34 cellular contexts compared by ENCODE assay signal in the genomic region with DNA sequence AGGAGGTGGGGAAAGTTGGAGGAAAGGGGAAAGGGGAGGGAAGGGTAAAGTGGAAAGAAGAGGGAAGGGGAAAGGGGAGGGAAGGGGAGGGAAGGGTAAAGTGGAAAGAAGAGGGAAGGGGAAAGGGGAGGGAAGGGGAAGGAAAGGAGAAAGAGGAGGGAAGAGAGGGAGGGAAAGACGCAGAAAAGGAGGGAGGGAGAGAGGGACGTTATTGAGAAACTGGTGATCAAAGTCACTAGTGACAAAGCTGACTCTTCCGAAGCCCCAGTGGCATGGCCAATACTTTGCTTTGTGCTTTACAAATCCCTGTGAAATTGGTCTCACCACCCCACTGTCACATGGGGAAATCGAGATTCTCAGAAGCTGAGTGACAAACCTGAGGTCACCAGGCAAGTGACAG.
"Had no signal": no experiment of that assay in that cellular context is flagged by ENCODE, and none has a peak within 500 bp of the region (broad histone marks: within the 10 kb centered on the region; RNA-seq: fewer than 3 reads in every experiment).

No MANE protein-coding gene starts in this region.

- DNase-seq: activated CD4-positive, alpha-beta T cell treated with anti-CD3 and anti-CD28 coated beads for 36 hours; activated CD4-positive, alpha-beta T cell treated with anti-CD3 and anti-CD28 coated beads, Interleukin-2, amount 50 U/mL, for 4 hours; activated CD4-positive, CD25-positive, alpha-beta regulatory T cell; activated effector memory CD4-positive, alpha-beta T cell treated with Interleukin-2 at 50 U/mL for 16 hours; activated naive CD4-positive, alpha-beta T cell treated with Interleukin-2 at 50 U/mL for 16 hours; activated naive CD8-positive, alpha-beta T cell treated with anti-CD3 and anti-CD28 coated beads for 36 hours; central memory CD4-positive, alpha-beta T cell; effector CD4-positive, alpha-beta T cell; gastrocnemius medialis; glutamatergic neuron; islet precursor cell; left ventricle myocardium inferior; mesendoderm; ovary; retina; sigmoid colon; small intestine; stimulated activated CD4-positive, alpha-beta T cell treated with anti-CD3 and anti-CD28 coated beads, Interleukin-1b, Interleukin-23, amount 100 ng/mL, for 48 hours; stimulated activated CD4-positive, alpha-beta T cell treated with anti-CD3 and anti-CD28 coated beads, Interleukin-4, amount 100 ng/mL, for 4 hours; stimulated activated CD8-positive, alpha-beta memory T cell treated with anti-CD3 and anti-CD28 coated beads, Interleukin-4, amount 100 ng/mL, for 48 hours; stimulated activated naive CD8-positive, alpha-beta T cell treated with anti-CD3 and anti-CD28 coated beads, Interleukin-15, amount 100 ng/mL, for 72 hours; substantia nigra; T-helper 1 cell; uterus had no signal

- H3K4me2 ChIP-seq: hepatocyte had no signal

- H3K9me3 ChIP-seq: ascending aorta, gastrocnemius medialis, left ventricle myocardium inferior, neutrophil, ovary, prostate gland, sigmoid colon, uterus had no signal

- H3K9me3 Mint-ChIP-seq: activated naive CD8-positive, alpha-beta T cell treated with anti-CD3 and anti-CD28 coated beads for 36 hours; dendritic cell treated with granulocyte-macrophage colony-stimulating factor and Interleukin-4, amounts not matched to agents 40 ng/mL and 50 ng/mL, for 4 days; natural killer cell treated with Interleukin-12 subunit alpha and Interleukin-12 subunit beta and Interleukin-15 and Interleukin-18, amount 100 ng/mL, for 72 hours; stimulated activated memory B cell treated with anti-CD40 and anti-IgM and Interleukin-4, amounts not matched to agents 10 μg/mL and 1 μg/mL and 100 μg/mL, for 72 hours; stimulated activated naive CD8-positive, alpha-beta T cell treated with anti-CD3 and anti-CD28 coated beads, Interleukin-15, amount 100 ng/mL, for 72 hours; T-helper 2 cell treated with Interferon-gamma antibody and Interleukin-4, amounts not matched to agents 5 μg/mL and 100 μg/mL, for 36 hours; type B pancreatic cell had no signal

- H3K27me3 Mint-ChIP-seq: type B pancreatic cell had no signal

- H3K27me3 ChIP-seq: ascending aorta, ovary, uterus had no signal

- H3K27ac ChIP-seq: ascending aorta, gastrocnemius medialis, hepatocyte, left ventricle myocardium inferior, neutrophil, ovary, prostate gland, sigmoid colon had no signal

- H3K4me3 Mint-ChIP-seq: activated CD4-positive, alpha-beta T cell treated with anti-CD3 and anti-CD28 coated beads for 36 hours; activated naive CD8-positive, alpha-beta T cell treated with anti-CD3 and anti-CD28 coated beads for 36 hours; dendritic cell treated with granulocyte-macrophage colony-stimulating factor and Interleukin-4, amounts not matched to agents 40 ng/mL and 50 ng/mL, for 4 days; natural killer cell treated with Interleukin-12 subunit alpha and Interleukin-12 subunit beta and Interleukin-15 and Interleukin-18, amount 100 ng/mL, for 72 hours; stimulated activated memory B cell treated with anti-CD40 and anti-IgM and Interleukin-4, amounts not matched to agents 10 μg/mL and 1 μg/mL and 100 μg/mL, for 72 hours; stimulated activated naive CD8-positive, alpha-beta T cell treated with anti-CD3 and anti-CD28 coated beads, Interleukin-15, amount 100 ng/mL, for 72 hours; T-helper 2 cell treated with Interferon-gamma antibody and Interleukin-4, amounts not matched to agents 5 μg/mL and 100 μg/mL, for 36 hours; type B pancreatic cell had no signal

- H3K4me3 ChIP-seq: ascending aorta, gastrocnemius medialis, hepatocyte, left ventricle myocardium inferior, lung, ovary, prostate gland, sigmoid colon, uterus had no signal

- H2AFZ ChIP-seq: hepatocyte had no signal

- H3K36me3 Mint-ChIP-seq: activated naive CD8-positive, alpha-beta T cell treated with anti-CD3 and anti-CD28 coated beads for 36 hours; natural killer cell treated with Interleukin-12 subunit alpha and Interleukin-12 subunit beta and Interleukin-15 and Interleukin-18, amount 100 ng/mL, for 72 hours; stimulated activated memory B cell treated with anti-CD40 and anti-IgM and Interleukin-4, amounts not matched to agents 10 μg/mL and 1 μg/mL and 100 μg/mL, for 72 hours; type B pancreatic cell had no signal

- H3K79me2 ChIP-seq: hepatocyte had no signal

- H3K36me3 ChIP-seq: ascending aorta, gastrocnemius medialis, left ventricle myocardium inferior, neutrophil, ovary, prostate gland, sigmoid colon, uterus had no signal

- H3K27ac Mint-ChIP-seq: activated CD4-positive, alpha-beta T cell treated with anti-CD3 and anti-CD28 coated beads for 36 hours; activated naive CD8-positive, alpha-beta T cell treated with anti-CD3 and anti-CD28 coated beads for 36 hours; dendritic cell treated with granulocyte-macrophage colony-stimulating factor and Interleukin-4, amounts not matched to agents 40 ng/mL and 50 ng/mL, for 4 days; natural killer cell treated with Interleukin-12 subunit alpha and Interleukin-12 subunit beta and Interleukin-15 and Interleukin-18, amount 100 ng/mL, for 72 hours; stimulated activated memory B cell treated with anti-CD40 and anti-IgM and Interleukin-4, amounts not matched to agents 10 μg/mL and 1 μg/mL and 100 μg/mL, for 72 hours; stimulated activated naive CD8-positive, alpha-beta T cell treated with anti-CD3 and anti-CD28 coated beads, Interleukin-15, amount 100 ng/mL, for 72 hours; T-helper 2 cell treated with Interferon-gamma antibody and Interleukin-4, amounts not matched to agents 5 μg/mL and 100 μg/mL, for 36 hours had no signal

- ATAC-seq: activated CD4-positive, alpha-beta T cell treated with anti-CD3 and anti-CD28 coated beads for 36 hours; natural killer cell treated with Interleukin-12 subunit alpha and Interleukin-12 subunit beta and Interleukin-15 and Interleukin-18, amount 100 ng/mL, for 72 hours; stimulated activated memory B cell treated with anti-CD40 and anti-IgM and Interleukin-4, amounts not matched to agents 10 μg/mL and 1 μg/mL and 100 μg/mL, for 72 hours; stimulated activated naive CD8-positive, alpha-beta T cell treated with anti-CD3 and anti-CD28 coated beads, Interleukin-15, amount 100 ng/mL, for 72 hours had no signal

- H3K4me1 ChIP-seq: ascending aorta, gastrocnemius medialis, left ventricle myocardium inferior, prostate gland, sigmoid colon, uterus had no signal
